In the genomic region with DNA sequence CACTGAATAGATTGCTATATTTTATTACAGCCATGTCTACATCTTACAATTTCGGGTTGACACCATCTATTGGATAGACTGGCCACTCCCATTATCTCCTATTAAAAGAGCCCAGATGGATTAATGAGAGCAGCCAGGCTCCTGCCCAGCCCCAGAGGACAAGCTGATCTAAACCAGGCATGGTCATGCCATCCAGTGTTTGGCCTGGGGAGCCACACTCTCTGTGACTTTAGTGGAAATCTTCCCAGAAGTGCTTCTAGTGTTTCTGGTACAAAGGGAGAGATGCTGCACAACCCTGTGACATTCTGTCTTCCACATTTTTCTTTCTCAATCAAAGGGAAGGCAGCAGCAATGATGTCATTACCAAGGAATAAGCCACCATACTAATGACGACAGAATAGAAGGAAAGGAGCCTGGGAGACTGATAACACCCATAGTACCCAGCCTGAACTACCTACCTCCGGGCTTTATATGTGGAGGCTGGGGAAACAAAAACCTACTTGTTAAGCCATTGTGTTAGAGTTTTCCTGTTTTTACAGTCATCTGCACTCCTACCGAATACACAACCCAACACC, we compare ENCODE assay signal across 19 cellular contexts. TPM values are rescaled to one million over a fixed set of nuclear protein-coding genes. Genes with fewer than 3 reads are reported as not detected.
DNase-seq lines count a peak whose midpoint lies in the region; ATAC-seq, FAIRE-seq and TF ChIP-seq lines count a peak whose summit lies in the region.
"Had no signal": no experiment of that assay in that cellular context is flagged by ENCODE, and none has a peak within 500 bp of the region (broad histone marks: within the 10 kb centered on the region; RNA-seq: fewer than 3 reads in every experiment).

No MANE protein-coding gene starts in this region.

- no peaks in the 10 kb centered on the region for H3K27me3 Mint-ChIP-seq in astrocyte (ENCODE audit: low read depth, unreplicated experiment)
- H3K27me3 Mint-ChIP-seq in activated T-cell treated with anti-CD3 and anti-CD28 coated beads, Interleukin-2, amount 50 U/mL, for 4 hours (ENCODE audit: low read depth) = no peaks in the 10 kb centered on the region

- H3K79me2 ChIP-seq in ACC112 (ENCODE audit: control insufficient read depth, insufficient read depth, low read length, unreplicated experiment) = no peaks in the 10 kb centered on the region
- H3K79me2 ChIP-seq in astrocyte (ENCODE audit: insufficient read depth, low read length) = no peaks in the 10 kb centered on the region

- H3K4me3 Mint-ChIP-seq in astrocyte (ENCODE audit: unreplicated experiment) = no peak overlapping the region
- no peak overlapping the region for H3K4me3 Mint-ChIP-seq in activated T-cell treated with anti-CD3 and anti-CD28 coated beads, Interleukin-2, amount 50 U/mL, for 4 hours

- intact Hi-C loops in heart left ventricle (cut with DNase I) = loop anchor here in 5 of 10 donors (5.0 to 10.0 kb wide), 4 partner anchors 113 to 183 kb away; no protein-coding TSS in a partner anchor

- TF ChIP-seq CTCF in astrocyte (IDR thresholded peaks at IDR 0.05; ENCODE audit: insufficient read depth, low read depth, low read length) (no peak), heart left ventricle (IDR thresholded peaks at IDR 0.05) (peak in 2 of 12 donors; percentile 10 to 17)

- H3K27me3 ChIP-seq in ACC112 (ENCODE audit: insufficient read depth, low read length) (no peaks in the 10 kb centered on the region), astrocyte (ENCODE audit: insufficient read depth, low read length) (no peaks in the 10 kb centered on the region), heart left ventricle (no peaks in the 10 kb centered on the region)

- H3K4me3 ChIP-seq in ACC112 (ENCODE audit: low read depth, low read length) (no peak overlapping the region), astrocyte (ENCODE audit: insufficient read depth, low read depth, low read length) (no peak overlapping the region), heart left ventricle (peak overlapping the region in 11 of 12 donors; percentile 6 to 67 (median 54))
- H3K4me3 ChIP-seq: K562 had no signal

- H3K9me3 Mint-ChIP-seq in astrocyte (ENCODE audit: unreplicated experiment) = no peaks in the 10 kb centered on the region
- H3K9me3 Mint-ChIP-seq in activated T-cell treated with anti-CD3 and anti-CD28 coated beads, Interleukin-2, amount 50 U/mL, for 4 hours = no peaks in the 10 kb centered on the region

- H3K9me3 ChIP-seq in astrocyte (ENCODE audit: insufficient read depth, low read depth, low read length) (no peaks in the 10 kb centered on the region), heart left ventricle (no peaks in the 10 kb centered on the region)
- H3K9me3 ChIP-seq: Caco-2 had no signal

- H3K4me1 ChIP-seq in ACC112 (ENCODE audit: control insufficient read depth, insufficient read depth, low read length, unreplicated experiment) (peaks cover 24% of the 10 kb centered on the region), astrocyte (ENCODE audit: insufficient read depth, low read length) (peaks cover 15% of the 10 kb centered on the region), heart left ventricle (peaks cover 0 to 14% (median 0%) of the 10 kb centered on the region in 12 donors)

- no peak for FAIRE-seq in astrocyte (lab: Jason Lieb, UNC)
- FAIRE-seq: GM12891, HTR-8/SVneo, K562 had no signal

- peaks cover 28% of the 10 kb centered on the region for H3K4me1 Mint-ChIP-seq in astrocyte (ENCODE audit: low read depth, unreplicated experiment)
- H3K4me1 Mint-ChIP-seq in activated T-cell treated with anti-CD3 and anti-CD28 coated beads, Interleukin-2, amount 50 U/mL, for 4 hours (ENCODE audit: low read depth) = no peaks in the 10 kb centered on the region

- H3K27ac ChIP-seq in ACC112 (ENCODE audit: low read depth, low read length) (peak overlapping the region; percentile 69), astrocyte (ENCODE audit: low read depth, low read length) (peak overlapping the region; percentile 14), heart left ventricle (peak overlapping the region in 11 of 12 donors; percentile 35 to 95 (median 88))

- H3K9ac ChIP-seq in astrocyte (ENCODE audit: low read length) = no peak overlapping the region

- WGBS in heart left ventricle, 4 donors = 32 to 43% (median 36%) methylated on average over 4 of the region's 4 CpGs

- H3K36me3 Mint-ChIP-seq in astrocyte (ENCODE audit: low read depth, unreplicated experiment) = no peaks in the 10 kb centered on the region
- H3K36me3 Mint-ChIP-seq in activated T-cell treated with anti-CD3 and anti-CD28 coated beads, Interleukin-2, amount 50 U/mL, for 4 hours (ENCODE audit: insufficient read depth) = no peaks in the 10 kb centered on the region

- H3K36me3 ChIP-seq in ACC112 (ENCODE audit: insufficient read depth, low read length) (no peaks in the 10 kb centered on the region), astrocyte (ENCODE audit: insufficient read depth, low read length) (no peaks in the 10 kb centered on the region), heart left ventricle (peaks cover 0 to 25% (median 4%) of the 10 kb centered on the region in 9 donors)

- TF ChIP-seq POLR2A in heart left ventricle (IDR thresholded peaks at IDR 0.05) = peak in 1 of 2 donors; percentile 36

- no peaks in the 10 kb centered on the region for H4K20me1 ChIP-seq in astrocyte (ENCODE audit: insufficient read depth, low read length)

- H2AFZ ChIP-seq in ACC112 (ENCODE audit: low read length, unreplicated experiment) = no peak overlapping the region
- H2AFZ ChIP-seq in astrocyte (ENCODE audit: low read depth, low read length) = no peak overlapping the region

- peak overlapping the region; percentile 67 for H3K27ac Mint-ChIP-seq in astrocyte (ENCODE audit: unreplicated experiment)

- no peak for DNase-seq in astrocyte (ENCODE audit: low read depth)
- DNase-seq in heart left ventricle = peak; percentile 46 to 82 (median 65)
- DNase-seq in medulla oblongata (ENCODE audit: extremely low spot score) = peak; percentile 46
- no peak for DNase-seq in activated T-cell treated with anti-CD3 and anti-CD28 coated beads, Interleukin-2, amount 50 U/mL, for 4 hours
- no peak for DNase-seq in GDM1 (lab: John Stamatoyannopoulos, UW)
- DNase-seq: AML-193; Caco-2; HCEC 1CT; NCI-H1092; NCI-H1694; NCI-H2107; NK-92 treated with Interleukin-12 subunit alpha and Interleukin-12 subunit beta, amount 100 ng/mL, for 24 hours; PC-3 had no signal

- H3K4me2 ChIP-seq in astrocyte (ENCODE audit: low read length) = no peak overlapping the region

- peak; percentile 81 to 87 (median 86) for ATAC-seq in heart left ventricle
- ATAC-seq in activated T-cell treated with anti-CD3 and anti-CD28 coated beads, Interleukin-2, amount 50 U/mL, for 4 hours = no peak
- no peak for ATAC-seq in HG02759 (IDR thresholded peaks at IDR 0.05; ENCODE audit: unreplicated experiment)
- ATAC-seq in HG03469 (IDR thresholded peaks at IDR 0.05; ENCODE audit: unreplicated experiment) = no peak
- ATAC-seq: K562, PC-3 had no signal

RNA-seq across cellular contexts. Expression of a gene that starts 5.0 kb away (rescaled TPM):
- 3.7 and 6.0 TPM in 2 replicates for total RNA-seq in astrocyte
- 100 to 1,000 TPM; 390 to 855 (median 591) TPM for total RNA-seq in heart left ventricle
- 100 to 1,000 TPM; 187 to 383 TPM for polyA plus RNA-seq in heart left ventricle
- total RNA-seq in activated T-cell treated with anti-CD3 and anti-CD28 coated beads, Interleukin-2, amount 50 U/mL, for 4 hours = under 1 TPM; 0.11 to 0.48 (median 0.24) TPM

Comparison
In these comparisons a context has a peak if more than half of its experiments do, and no peak if none do; other contexts are left out.
1. H3K27ac ChIP-seq: peak in every context shown above with its lines; median percentile 88 in heart left ventricle; 69 in ACC112; 14 in astrocyte.
2. H3K4me3 ChIP-seq: peak in heart left ventricle (11 of 12); none in ACC112 (single experiment) and astrocyte (single experiment).
3. DNase-seq: peak in heart left ventricle (5 of 5) and medulla oblongata (single experiment); none in astrocyte (single experiment), activated T-cell treated with anti-CD3 and anti-CD28 coated beads, Interleukin-2, amount 50 U/mL, for 4 hours (single experiment) and GDM1 (single experiment).
4. ATAC-seq: peak in heart left ventricle (4 of 4); none in activated T-cell treated with anti-CD3 and anti-CD28 coated beads, Interleukin-2, amount 50 U/mL, for 4 hours (0 of 2), HG02759 (single experiment) and HG03469 (single experiment).
5. RNA of a gene that starts 5.0 kb away (total RNA-seq): 390 to 855 TPM in heart left ventricle; 3.7 to 6.0 TPM in astrocyte and 0.11 to 0.48 TPM in activated T-cell treated with anti-CD3 and anti-CD28 coated beads, Interleukin-2, amount 50 U/mL, for 4 hours; every median in the first group is over 10 times any median in the second.